13 cellular contexts compared by ENCODE assay signal in the genomic region with DNA sequence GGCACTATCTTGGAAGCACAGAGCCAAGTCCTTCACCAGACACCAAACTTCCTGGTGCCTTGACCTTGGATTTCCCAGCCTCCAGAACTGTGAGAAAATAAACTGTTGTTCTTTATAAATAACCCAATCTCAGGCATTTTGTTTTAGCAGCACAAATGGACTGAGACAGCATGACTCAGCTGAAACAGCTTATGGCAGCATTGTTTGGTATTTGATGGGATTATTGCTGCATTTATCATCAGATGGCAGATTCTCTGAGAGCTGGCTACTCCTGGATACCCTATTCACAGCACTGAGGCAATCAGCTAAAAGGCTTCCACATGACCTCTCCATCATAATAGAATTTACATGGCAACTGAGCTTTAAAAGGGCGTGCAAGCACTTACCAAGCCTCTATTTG.
"Had no signal": no experiment of that assay in that cellular context is flagged by ENCODE, and none has a peak within 500 bp of the region (broad histone marks: within the 10 kb centered on the region; RNA-seq: fewer than 3 reads in every experiment).

No MANE protein-coding gene starts in this region.

- DNase-seq: activated CD8-positive, alpha-beta memory T cell treated with anti-CD3 and anti-CD28 coated beads, Interleukin-2, amount 50 U/mL, for 4 hours; activated CD8-positive, alpha-beta T cell treated with anti-CD3 and anti-CD28 coated beads for 36 hours; activated naive CD8-positive, alpha-beta T cell treated with anti-CD3 and anti-CD28 coated beads, Interleukin-2, amount 10 ng/mL, durations not matched to agents 7 days and 5 days; kidney glomerular epithelial cell; midbrain; T1000; tibial artery had no signal

- H3K4me1 ChIP-seq: ascending aorta, parathyroid adenoma, tibial artery, vagina had no signal

- ATAC-seq: activated CD8-positive, alpha-beta T cell treated with anti-CD3 and anti-CD28 coated beads for 36 hours; stimulated activated effector memory CD8-positive, alpha-beta T cell treated with anti-CD3 and anti-CD28 coated beads, Interleukin-12 subunit alpha, Interleukin-12 subunit beta, amount 100 ng/mL, for 72 hours had no signal

- H3K27me3 ChIP-seq: ascending aorta, hepatocyte, tibial artery, vagina had no signal

- H3K27ac ChIP-seq: ascending aorta, hepatocyte, parathyroid adenoma, tibial artery, vagina, VCaP had no signal
